In genomic region chr3:10008588-10009344, GRCh38 we compare ENCODE assay signal across 8 cellular contexts. TPM values are rescaled to one million over a fixed set of nuclear protein-coding genes. Genes with fewer than 3 reads are reported as not detected.
DNase-seq lines count a peak whose midpoint lies in the region; ATAC-seq, FAIRE-seq and TF ChIP-seq lines count a peak whose summit lies in the region.

No MANE protein-coding gene starts in this region.

- no peaks in the 10 kb centered on the region for H3K9me3 ChIP-seq in right lobe of liver

- ATAC-seq in HG02623 (IDR thresholded peaks at IDR 0.05; ENCODE audit: unreplicated experiment) = peak; percentile 56
- ATAC-seq in right lobe of liver = peak; percentile 75 to 83 (median 82)

- peak overlapping the region in 1 of 3 donors; percentile 33 for H3K27ac ChIP-seq in right lobe of liver

- H3K4me1 ChIP-seq in right lobe of liver = peaks cover 0 to 19% (median 4%) of the 10 kb centered on the region in 4 donors

- no peak for TF ChIP-seq POLR2A in GM12892 (IDR thresholded peaks at IDR 0.05; ENCODE audit: low read depth, low read length)
- TF ChIP-seq POLR2A in right lobe of liver (IDR thresholded peaks at IDR 0.05) = peak; percentile 51

- WGBS in right lobe of liver (ENCODE audit: insufficient coverage, low coverage, low lambda C conversion rate, missing lambda C conversion rate) = 1% methylated on average over 12 of the region's 23 CpGs

- intact Hi-C loops in right lobe of liver (cut with DNase I) = no loop called here

- DNase-seq in GM12892 (ENCODE audit: insufficient read length) (peak; percentile 60), NCI-H226 (peak; percentile 70), dermis blood vessel endothelial cell (peak; percentile 80), right lobe of liver (peak; percentile 87 to 91 (median 91)), HK-2 (ENCODE audit: unreplicated experiment) (no peak)
- DNase-seq in activated CD4-positive, alpha-beta T cell treated with anti-CD3 and anti-CD28 coated beads, Interleukin-2, amount 50 U/mL, for 4 hours = peak; percentile 80 to 82
- peak; percentile 78 for DNase-seq in stimulated activated CD4-positive, alpha-beta T cell treated with anti-CD3 and anti-CD28 coated beads, Interleukin-4, amount 100 ng/mL, for 1 hour

- peak; percentile 87 for FAIRE-seq in GM12892 (lab: Jason Lieb, UNC)

- peak overlapping the region; percentile 46 to 56 (median 53) for H3K4me3 ChIP-seq in right lobe of liver

- H3K27me3 ChIP-seq in right lobe of liver = no peaks in the 10 kb centered on the region

- no peak for TF ChIP-seq CTCF in right lobe of liver (IDR thresholded peaks at IDR 0.05)

- no peaks in the 10 kb centered on the region for H3K36me3 ChIP-seq in right lobe of liver

RNA-seq across cellular contexts. Expression of gene FANCD2, which starts 17.5 kb away (rescaled TPM):
- 55.1 TPM for polyA plus RNA-seq in GM12892 (2012; ENCODE audit: missing spikeins)
- 15.0 and 37.2 TPM in 2 replicates for total RNA-seq in dermis blood vessel endothelial cell
- 1 to 10 TPM in 4 of 6 experiments, under 1 TPM in 2; 0.40 to 4.8 (median 1.8) TPM for total RNA-seq in right lobe of liver

RNA-seq across cellular contexts. Expression of gene EMC3, which starts 22.1 kb away (rescaled TPM):
- polyA plus RNA-seq in GM12892 (2012; ENCODE audit: missing spikeins) = 41.1 TPM
- total RNA-seq in dermis blood vessel endothelial cell (44.6 and 121 TPM in 2 replicates), right lobe of liver (10 to 100 TPM; 37.3 to 67.9 (median 51.2) TPM)

RNA-seq across cellular contexts. Expression of gene PRRT3, which starts 56.6 kb away (rescaled TPM):
- polyA plus RNA-seq in GM12892 (2012; ENCODE audit: missing spikeins) = 6.7 TPM
- 0.68 and 0.84 TPM in 2 replicates for total RNA-seq in dermis blood vessel endothelial cell
- under 1 TPM; 0.19 to 0.92 (median 0.35) TPM for total RNA-seq in right lobe of liver
